ENCODE assay signal across 27 cellular contexts in the genomic region with DNA sequence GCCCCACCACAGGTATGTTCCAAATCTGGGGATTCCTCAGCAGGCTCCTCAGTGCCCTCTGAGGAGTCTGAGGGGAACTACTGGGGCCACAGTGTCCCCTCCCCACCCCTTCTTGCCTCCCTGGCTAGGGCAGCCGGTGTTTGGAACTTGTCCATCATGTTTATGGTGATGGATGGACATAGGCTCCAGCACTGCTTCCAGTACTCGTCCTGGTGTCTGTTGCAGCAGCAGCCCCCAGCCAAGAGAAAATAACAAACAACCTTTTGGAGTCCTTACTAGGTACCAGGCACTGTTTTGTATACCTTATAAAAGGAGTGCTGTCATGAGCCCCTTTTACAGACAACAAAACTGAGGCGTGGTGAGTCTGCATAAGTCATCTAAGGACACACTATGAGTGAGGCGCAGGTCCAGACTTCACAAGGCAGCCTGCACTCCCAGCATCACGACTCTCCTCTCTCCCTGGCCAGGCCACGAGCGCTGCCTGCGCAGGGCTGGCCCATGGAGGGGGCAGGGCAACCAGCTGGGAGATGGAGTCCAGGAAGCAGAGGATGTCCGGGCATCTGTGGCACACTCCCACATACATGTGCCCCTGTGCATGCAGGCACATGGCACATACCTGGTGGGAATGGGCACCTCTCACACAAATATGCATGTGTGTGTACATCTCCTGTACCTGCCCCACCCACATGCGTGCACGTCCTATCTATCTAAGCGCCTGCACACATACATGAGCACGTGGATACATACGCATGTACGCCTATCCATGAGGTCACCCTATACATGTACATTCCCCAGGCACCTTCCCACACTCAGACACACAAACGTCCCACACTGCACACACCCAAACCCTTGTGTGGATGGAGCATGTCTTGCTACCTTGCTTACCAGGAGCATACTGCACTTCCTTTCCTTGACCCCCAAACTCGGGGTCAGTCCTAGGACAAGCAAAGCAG.
A peak's percentile ranks its signal among the peaks of the same experiment; 100 is the strongest.
DNase-seq lines count a peak whose midpoint lies in the region; ATAC-seq and TF ChIP-seq lines count a peak whose summit lies in the region.
"Had no signal": no experiment of that assay in that cellular context is flagged by ENCODE, and none has a peak within 500 bp of the region (broad histone marks: within the 10 kb centered on the region; RNA-seq: fewer than 3 reads in every experiment).

No MANE protein-coding gene starts in this region.

- H3K27me3 Mint-ChIP-seq in Calu3 (ENCODE audit: unreplicated experiment), result no peaks in the 10 kb centered on the region

- POLR2A ChIA-PET in RWPE1 (lab: Yijun Ruan, JAX; ENCODE audit: low non-redundant PET), result no interaction called here

- H3K4me1 Mint-ChIP-seq in Calu3 (ENCODE audit: low read depth, unreplicated experiment), result peaks cover 57% of the 10 kb centered on the region

- no peak overlapping the region for H3K4me3 Mint-ChIP-seq in Calu3 (ENCODE audit: low read depth, unreplicated experiment)
- H3K4me3 Mint-ChIP-seq: activated CD4-positive, alpha-beta memory T cell treated with anti-CD3 and anti-CD28 coated beads, Interleukin-2, amount 10 ng/mL, durations not matched to agents 7 days and 5 days; endodermal cell; stimulated activated memory B cell treated with anti-CD40 and anti-IgM and Interleukin-4, amounts not matched to agents 10 μg/mL and 1 μg/mL and 100 μg/mL, for 72 hours; T-helper 1 cell treated with Interleukin-12 subunit alpha and Interleukin-12 subunit beta and Interleukin-4 antibody, amounts not matched to agents 30 μg/mL and 1 μg/mL, for 36 hours had no signal

- intact Hi-C loops in Calu3 (cut with micrococcal nuclease; ENCODE audit: unreplicated experiment), result no loop called here
- intact Hi-C loops in posterior vena cava (cut with DNase I), result no loop called here

- H3K27ac ChIP-seq in RWPE1, result peak overlapping the region; percentile 89
- H3K27ac ChIP-seq: C4-2B, cardiac muscle cell, esophagus squamous epithelium had no signal

- H3K36me3 Mint-ChIP-seq in Calu3 (ENCODE audit: insufficient read depth, unreplicated experiment), result peaks cover 29% of the 10 kb centered on the region
- H3K36me3 Mint-ChIP-seq: activated naive CD4-positive, alpha-beta T cell treated with anti-CD3 and anti-CD28 coated beads, Interleukin-2, amount 50 U/mL, for 72 hours; stimulated activated memory B cell treated with anti-CD40 and anti-IgM and Interleukin-4, amounts not matched to agents 10 μg/mL and 1 μg/mL and 100 μg/mL, for 72 hours had no signal

- TF ChIP-seq CTCF in Calu3 (IDR thresholded peaks at IDR 0.05; ENCODE audit: unreplicated experiment) (no peak), RWPE1 (conservative IDR thresholded peaks at IDR 0.05; ENCODE audit: low read depth) (no peak)

- BruUV-seq in Calu3 (replicated peaks; lab: Mats Ljungman, UMichigan), result no TSS peak

- CTCF ChIA-PET in Calu3 (lab: Charles Lee) (no interaction called here), RWPE1 (lab: Yijun Ruan, JAX) (interaction anchor here (0.7 to 1.0 kb wide), 2 partner anchors 11 to 14 kb away, joined by 3 read pairs; no protein-coding TSS in a partner anchor)

- H3K9me3 Mint-ChIP-seq in Calu3 (ENCODE audit: low read depth, unreplicated experiment), result no peaks in the 10 kb centered on the region
- H3K9me3 Mint-ChIP-seq: activated CD4-positive, alpha-beta memory T cell treated with anti-CD3 and anti-CD28 coated beads, Interleukin-2, amount 10 ng/mL, durations not matched to agents 7 days and 5 days; activated naive CD4-positive, alpha-beta T cell treated with anti-CD3 and anti-CD28 coated beads, Interleukin-2, amount 50 U/mL, for 72 hours; activated T-helper 2 cell treated with anti-CD3 and anti-CD28 coated beads, Interferon-gamma antibody, Interleukin-2, Interleukin-4, amounts not matched to agents 10 μg/mL and 5 μg/mL and 100 μg/mL, durations not matched to agents 14 hours and 24 hours and 36 hours; endodermal cell; stimulated activated memory B cell treated with anti-CD40 and anti-IgM and Interleukin-4, amounts not matched to agents 10 μg/mL and 1 μg/mL and 100 μg/mL, for 72 hours; T-helper 1 cell treated with Interleukin-12 subunit alpha and Interleukin-12 subunit beta and Interleukin-4 antibody, amounts not matched to agents 30 μg/mL and 1 μg/mL, for 36 hours had no signal

- ATAC-seq in HG02981 (IDR thresholded peaks at IDR 0.05; ENCODE audit: unreplicated experiment) (no peak), GM21447 (IDR thresholded peaks at IDR 0.05; ENCODE audit: unreplicated experiment) (no peak)
- ATAC-seq: stimulated activated memory B cell treated with anti-CD40 and anti-IgM and Interleukin-4, amounts not matched to agents 10 μg/mL and 1 μg/mL and 100 μg/mL, for 72 hours had no signal

- H3K27ac Mint-ChIP-seq in Calu3 (ENCODE audit: unreplicated experiment), result peak overlapping the region; percentile 55
- H3K27ac Mint-ChIP-seq: activated CD4-positive, alpha-beta memory T cell treated with anti-CD3 and anti-CD28 coated beads, Interleukin-2, amount 10 ng/mL, durations not matched to agents 7 days and 5 days; activated naive CD4-positive, alpha-beta T cell treated with anti-CD3 and anti-CD28 coated beads, Interleukin-2, amount 50 U/mL, for 72 hours; activated T-helper 2 cell treated with anti-CD3 and anti-CD28 coated beads, Interferon-gamma antibody, Interleukin-2, Interleukin-4, amounts not matched to agents 10 μg/mL and 5 μg/mL and 100 μg/mL, durations not matched to agents 14 hours and 24 hours and 36 hours; endodermal cell; stimulated activated memory B cell treated with anti-CD40 and anti-IgM and Interleukin-4, amounts not matched to agents 10 μg/mL and 1 μg/mL and 100 μg/mL, for 72 hours; T-helper 1 cell treated with Interleukin-12 subunit alpha and Interleukin-12 subunit beta and Interleukin-4 antibody, amounts not matched to agents 30 μg/mL and 1 μg/mL, for 36 hours had no signal

- DNase-seq in Calu3, result no peak
- no peak for DNase-seq in RWPE1 (ENCODE audit: low spot score)
- DNase-seq in left kidney (ENCODE audit: low read depth, low spot score), result peak; percentile 70
- DNase-seq in posterior vena cava (ENCODE audit: low spot score), result peak; percentile 55
- DNase-seq in NCI-H82 (lab: John Stamatoyannopoulos, UW), result no peak
- no peak for DNase-seq in GF-D8 (lab: John Stamatoyannopoulos, UW)
- DNase-seq: activated CD4-positive, alpha-beta memory T cell treated with anti-CD3 and anti-CD28 coated beads, Interleukin-2, amount 10 ng/mL, durations not matched to agents 7 days and 5 days; activated CD4-positive, alpha-beta T cell treated with anti-CD3 and anti-CD28 coated beads for 1 hour; activated CD8-positive, alpha-beta memory T cell treated with anti-CD3 and anti-CD28 coated beads, Interleukin-2, amount 50 U/mL, for 48 hours; anterior cingulate cortex; cortex of kidney; endodermal cell; esophagus squamous epithelium; foreskin melanocyte; NCI-H1092; NCI-H187; NCI-H2171 treated with DMSO at 0.1 percent for 48 hours; NCI-H524 treated with DMSO at 0.1 percent for 48 hours; stimulated activated CD4-positive, alpha-beta T cell treated with anti-CD3 and anti-CD28 coated beads, Interleukin-4, amount 100 ng/mL, for 4 hours had no signal

Comparison
In these comparisons a context has a peak if more than half of its experiments do, and no peak if none do; other contexts are left out.
1. DNase-seq: peak in left kidney (single experiment) and posterior vena cava (single experiment); none in Calu3 (single experiment), RWPE1 (single experiment), NCI-H82 (single experiment) and GF-D8 (single experiment).